In genomic region chr20:15918631-15919030, GRCh38 we compare ENCODE assay signal across 2 cellular contexts.
TF ChIP-seq lines count a peak whose summit lies in the region.

No MANE protein-coding gene starts in this region.

TF ChIP-seq in HepG2, 621 proteins besides CTCF, POLR2A, EP300 and RAD21 (continued from another document):
- TF ChIP-seq MNT (IDR thresholded peaks at IDR 0.05): no peak
- TF ChIP-seq, protein P1, sequence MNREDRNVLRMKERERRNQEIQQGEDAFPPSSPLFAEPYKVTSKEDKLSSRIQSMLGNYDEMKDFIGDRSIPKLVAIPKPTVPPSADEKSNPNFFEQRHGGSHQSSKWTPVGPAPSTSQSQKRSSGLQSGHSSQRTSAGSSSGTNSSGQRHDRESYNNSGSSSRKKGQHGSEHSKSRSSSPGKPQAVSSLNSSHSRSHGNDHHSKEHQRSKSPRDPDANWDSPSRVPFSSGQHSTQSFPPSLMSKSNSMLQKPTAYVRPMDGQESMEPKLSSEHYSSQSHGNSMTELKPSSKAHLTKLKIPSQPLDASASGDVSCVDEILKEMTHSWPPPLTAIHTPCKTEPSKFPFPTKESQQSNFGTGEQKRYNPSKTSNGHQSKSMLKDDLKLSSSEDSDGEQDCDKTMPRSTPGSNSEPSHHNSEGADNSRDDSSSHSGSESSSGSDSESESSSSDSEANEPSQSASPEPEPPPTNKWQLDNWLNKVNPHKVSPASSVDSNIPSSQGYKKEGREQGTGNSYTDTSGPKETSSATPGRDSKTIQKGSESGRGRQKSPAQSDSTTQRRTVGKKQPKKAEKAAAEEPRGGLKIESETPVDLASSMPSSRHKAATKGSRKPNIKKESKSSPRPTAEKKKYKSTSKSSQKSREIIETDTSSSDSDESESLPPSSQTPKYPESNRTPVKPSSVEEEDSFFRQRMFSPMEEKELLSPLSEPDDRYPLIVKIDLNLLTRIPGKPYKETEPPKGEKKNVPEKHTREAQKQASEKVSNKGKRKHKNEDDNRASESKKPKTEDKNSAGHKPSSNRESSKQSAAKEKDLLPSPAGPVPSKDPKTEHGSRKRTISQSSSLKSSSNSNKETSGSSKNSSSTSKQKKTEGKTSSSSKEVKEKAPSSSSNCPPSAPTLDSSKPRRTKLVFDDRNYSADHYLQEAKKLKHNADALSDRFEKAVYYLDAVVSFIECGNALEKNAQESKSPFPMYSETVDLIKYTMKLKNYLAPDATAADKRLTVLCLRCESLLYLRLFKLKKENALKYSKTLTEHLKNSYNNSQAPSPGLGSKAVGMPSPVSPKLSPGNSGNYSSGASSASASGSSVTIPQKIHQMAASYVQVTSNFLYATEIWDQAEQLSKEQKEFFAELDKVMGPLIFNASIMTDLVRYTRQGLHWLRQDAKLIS (CRISPR knock-in tag; IDR thresholded peaks at IDR 0.05): no peak
- 0 out of 2 replicates have a peak, but pooled peaks have one; percentile 52 for TF ChIP-seq ZSCAN22 (CRISPR knock-in tag; IDR thresholded peaks at IDR 0.05)

TF ChIP-seq in WTC11, 78 proteins besides CTCF, POLR2A, EP300 and RAD21 (continued from another document):
- TF ChIP-seq, protein P1 (CRISPR knock-in tag; IDR thresholded peaks at IDR 0.05; ENCODE audit: borderline replicate concordance): no peak
- TF ChIP-seq CREM (CRISPR knock-in tag; IDR thresholded peaks at IDR 0.05): no peak
- no peak for TF ChIP-seq TEAD4 (CRISPR knock-in tag; IDR thresholded peaks at IDR 0.05)
- no peak for TF ChIP-seq RORB (CRISPR knock-in tag; IDR thresholded peaks at IDR 0.05)
- TF ChIP-seq, protein P2, sequence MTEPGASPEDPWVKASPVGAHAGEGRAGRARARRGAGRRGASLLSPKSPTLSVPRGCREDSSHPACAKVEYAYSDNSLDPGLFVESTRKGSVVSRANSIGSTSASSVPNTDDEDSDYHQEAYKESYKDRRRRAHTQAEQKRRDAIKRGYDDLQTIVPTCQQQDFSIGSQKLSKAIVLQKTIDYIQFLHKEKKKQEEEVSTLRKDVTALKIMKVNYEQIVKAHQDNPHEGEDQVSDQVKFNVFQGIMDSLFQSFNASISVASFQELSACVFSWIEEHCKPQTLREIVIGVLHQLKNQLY (CRISPR knock-in tag; IDR thresholded peaks at IDR 0.05): no peak
- TF ChIP-seq ZSCAN18 (CRISPR knock-in tag; IDR thresholded peaks at IDR 0.05): no peak
- no peak for TF ChIP-seq IRF1 (CRISPR knock-in tag; IDR thresholded peaks at IDR 0.05)
- no peak for TF ChIP-seq EMX1 (CRISPR knock-in tag; IDR thresholded peaks at IDR 0.05)
- no peak for TF ChIP-seq JAZF1 (CRISPR knock-in tag; IDR thresholded peaks at IDR 0.05)
- TF ChIP-seq, protein P3, sequence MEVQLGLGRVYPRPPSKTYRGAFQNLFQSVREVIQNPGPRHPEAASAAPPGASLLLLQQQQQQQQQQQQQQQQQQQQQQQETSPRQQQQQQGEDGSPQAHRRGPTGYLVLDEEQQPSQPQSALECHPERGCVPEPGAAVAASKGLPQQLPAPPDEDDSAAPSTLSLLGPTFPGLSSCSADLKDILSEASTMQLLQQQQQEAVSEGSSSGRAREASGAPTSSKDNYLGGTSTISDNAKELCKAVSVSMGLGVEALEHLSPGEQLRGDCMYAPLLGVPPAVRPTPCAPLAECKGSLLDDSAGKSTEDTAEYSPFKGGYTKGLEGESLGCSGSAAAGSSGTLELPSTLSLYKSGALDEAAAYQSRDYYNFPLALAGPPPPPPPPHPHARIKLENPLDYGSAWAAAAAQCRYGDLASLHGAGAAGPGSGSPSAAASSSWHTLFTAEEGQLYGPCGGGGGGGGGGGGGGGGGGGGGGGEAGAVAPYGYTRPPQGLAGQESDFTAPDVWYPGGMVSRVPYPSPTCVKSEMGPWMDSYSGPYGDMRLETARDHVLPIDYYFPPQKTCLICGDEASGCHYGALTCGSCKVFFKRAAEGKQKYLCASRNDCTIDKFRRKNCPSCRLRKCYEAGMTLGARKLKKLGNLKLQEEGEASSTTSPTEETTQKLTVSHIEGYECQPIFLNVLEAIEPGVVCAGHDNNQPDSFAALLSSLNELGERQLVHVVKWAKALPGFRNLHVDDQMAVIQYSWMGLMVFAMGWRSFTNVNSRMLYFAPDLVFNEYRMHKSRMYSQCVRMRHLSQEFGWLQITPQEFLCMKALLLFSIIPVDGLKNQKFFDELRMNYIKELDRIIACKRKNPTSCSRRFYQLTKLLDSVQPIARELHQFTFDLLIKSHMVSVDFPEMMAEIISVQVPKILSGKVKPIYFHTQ (CRISPR knock-in tag; IDR thresholded peaks at IDR 0.05): no peak
- TF ChIP-seq, protein P4, sequence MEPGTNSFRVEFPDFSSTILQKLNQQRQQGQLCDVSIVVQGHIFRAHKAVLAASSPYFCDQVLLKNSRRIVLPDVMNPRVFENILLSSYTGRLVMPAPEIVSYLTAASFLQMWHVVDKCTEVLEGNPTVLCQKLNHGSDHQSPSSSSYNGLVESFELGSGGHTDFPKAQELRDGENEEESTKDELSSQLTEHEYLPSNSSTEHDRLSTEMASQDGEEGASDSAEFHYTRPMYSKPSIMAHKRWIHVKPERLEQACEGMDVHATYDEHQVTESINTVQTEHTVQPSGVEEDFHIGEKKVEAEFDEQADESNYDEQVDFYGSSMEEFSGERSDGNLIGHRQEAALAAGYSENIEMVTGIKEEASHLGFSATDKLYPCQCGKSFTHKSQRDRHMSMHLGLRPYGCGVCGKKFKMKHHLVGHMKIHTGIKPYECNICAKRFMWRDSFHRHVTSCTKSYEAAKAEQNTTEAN (CRISPR knock-in tag; IDR thresholded peaks at IDR 0.05): no peak
- no peak for TF ChIP-seq PRRX2 (CRISPR knock-in tag; IDR thresholded peaks at IDR 0.05)
- no peak for TF ChIP-seq ESRRA (CRISPR knock-in tag; IDR thresholded peaks at IDR 0.05; ENCODE audit: borderline replicate concordance)
- no peak for TF ChIP-seq ZNF219 (CRISPR knock-in tag; IDR thresholded peaks at IDR 0.05; ENCODE audit: borderline replicate concordance)
- TF ChIP-seq NR1H2 (CRISPR knock-in tag; IDR thresholded peaks at IDR 0.05): no peak
- no peak for TF ChIP-seq PRDM15 (CRISPR knock-in tag; IDR thresholded peaks at IDR 0.05)
- TF ChIP-seq, protein P5, sequence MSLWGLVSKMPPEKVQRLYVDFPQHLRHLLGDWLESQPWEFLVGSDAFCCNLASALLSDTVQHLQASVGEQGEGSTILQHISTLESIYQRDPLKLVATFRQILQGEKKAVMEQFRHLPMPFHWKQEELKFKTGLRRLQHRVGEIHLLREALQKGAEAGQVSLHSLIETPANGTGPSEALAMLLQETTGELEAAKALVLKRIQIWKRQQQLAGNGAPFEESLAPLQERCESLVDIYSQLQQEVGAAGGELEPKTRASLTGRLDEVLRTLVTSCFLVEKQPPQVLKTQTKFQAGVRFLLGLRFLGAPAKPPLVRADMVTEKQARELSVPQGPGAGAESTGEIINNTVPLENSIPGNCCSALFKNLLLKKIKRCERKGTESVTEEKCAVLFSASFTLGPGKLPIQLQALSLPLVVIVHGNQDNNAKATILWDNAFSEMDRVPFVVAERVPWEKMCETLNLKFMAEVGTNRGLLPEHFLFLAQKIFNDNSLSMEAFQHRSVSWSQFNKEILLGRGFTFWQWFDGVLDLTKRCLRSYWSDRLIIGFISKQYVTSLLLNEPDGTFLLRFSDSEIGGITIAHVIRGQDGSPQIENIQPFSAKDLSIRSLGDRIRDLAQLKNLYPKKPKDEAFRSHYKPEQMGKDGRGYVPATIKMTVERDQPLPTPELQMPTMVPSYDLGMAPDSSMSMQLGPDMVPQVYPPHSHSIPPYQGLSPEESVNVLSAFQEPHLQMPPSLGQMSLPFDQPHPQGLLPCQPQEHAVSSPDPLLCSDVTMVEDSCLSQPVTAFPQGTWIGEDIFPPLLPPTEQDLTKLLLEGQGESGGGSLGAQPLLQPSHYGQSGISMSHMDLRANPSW (CRISPR knock-in tag; conservative IDR thresholded peaks at IDR 0.05; ENCODE audit: low read depth): no peak
